16 cellular contexts compared by ENCODE assay signal in the genomic region with DNA sequence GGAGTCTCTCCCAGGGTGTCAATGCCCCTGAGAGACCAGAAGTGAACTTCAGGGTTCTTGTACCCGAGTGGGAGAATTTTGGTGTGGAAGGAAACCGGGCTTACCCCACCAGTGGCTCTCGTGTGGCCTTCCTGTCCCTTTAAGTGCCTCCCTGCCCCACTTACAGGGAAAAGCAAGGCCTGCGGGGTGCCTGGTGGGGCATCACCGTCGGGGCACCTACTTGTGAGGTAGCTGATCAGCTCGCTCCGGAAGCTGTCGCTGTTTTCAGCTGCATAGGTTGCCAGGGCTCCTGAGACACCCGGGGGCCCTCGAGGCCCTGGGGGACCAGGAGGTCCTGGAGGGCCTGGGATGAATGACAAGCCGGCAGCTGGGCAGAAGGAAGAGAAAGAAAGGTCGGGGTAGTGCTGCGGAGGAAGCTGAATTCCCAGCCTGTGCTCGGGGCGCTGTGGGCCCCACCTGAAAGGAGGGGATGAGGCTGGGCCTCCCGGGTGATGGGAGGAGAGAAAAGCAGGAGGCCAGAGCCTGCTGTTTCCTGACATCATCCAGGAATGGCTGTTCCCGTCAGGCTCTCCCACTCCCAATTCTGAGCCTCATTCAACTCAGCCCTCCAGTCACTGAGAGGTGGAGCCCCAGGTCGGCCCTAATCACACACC. TPM values are rescaled to one million over a fixed set of nuclear protein-coding genes. Genes with fewer than 3 reads are reported as not detected.
DNase-seq lines count a peak whose midpoint lies in the region; TF ChIP-seq lines count a peak whose summit lies in the region.
"Had no signal": no experiment of that assay in that cellular context is flagged by ENCODE, and none has a peak within 500 bp of the region (broad histone marks: within the 10 kb centered on the region; RNA-seq: fewer than 3 reads in every experiment).

No MANE protein-coding gene starts in this region.

- H3K4me3 ChIP-seq in HEK293 (ENCODE audit: low read depth, low read length) (no peak overlapping the region), endodermal cell (ENCODE audit: low read length) (no peak overlapping the region), neuronal stem cell (ENCODE audit: low read length in 2 of 2) (no peak overlapping the region), Caco-2 (ENCODE audit: low read depth, low read length) (no peak overlapping the region), WERI-Rb-1 (ENCODE audit: low read depth, low read length) (no peak overlapping the region)
- H3K4me3 ChIP-seq: K562 had no signal

- H3K27me3 Mint-ChIP-seq in endodermal cell (ENCODE audit: insufficient read depth) = no peaks in the 10 kb centered on the region
- H3K27me3 Mint-ChIP-seq in Caco-2 (ENCODE audit: insufficient read depth, unreplicated experiment) = no peaks in the 10 kb centered on the region

- no peak overlapping the region for H3K9ac ChIP-seq in endodermal cell (ENCODE audit: extremely low read depth, low read length, poor library complexity, severe bottlenecking)
- no peak overlapping the region for H3K9ac ChIP-seq in neuronal stem cell (ENCODE audit: low read depth, low read length, poor library complexity)

- H3K27me3 ChIP-seq in endodermal cell (ENCODE audit: control insufficient read depth, insufficient read depth, low read length, poor library complexity, severe bottlenecking) (no peaks in the 10 kb centered on the region), neuronal stem cell (ENCODE audit: control insufficient read depth in 3 of 3, insufficient read depth in 3 of 3, low read depth in 1 of 3, low read length in 3 of 3) (no peaks in the 10 kb centered on the region), Caco-2 (replicated peaks; ENCODE audit: control insufficient read depth, insufficient read depth, low read length) (no peaks in the 10 kb centered on the region), WERI-Rb-1 (ENCODE audit: insufficient read depth, low read depth, severe bottlenecking) (no peaks in the 10 kb centered on the region)
- H3K27me3 ChIP-seq: BE2C had no signal

- H3K9me3 Mint-ChIP-seq in endodermal cell = no peaks in the 10 kb centered on the region
- H3K9me3 Mint-ChIP-seq in Caco-2 (ENCODE audit: unreplicated experiment) = no peaks in the 10 kb centered on the region
- H3K9me3 Mint-ChIP-seq: CD8-positive, alpha-beta T cell had no signal

- DNase-seq in GM13976 (ENCODE audit: low spot score) (peak; percentile 29), endodermal cell (peak; percentile 52), neuronal stem cell (ENCODE audit: low spot score) (no peak), Caco-2 (no peak), iPS-NIHi11 (ENCODE audit: low spot score) (no peak), WERI-Rb-1 (no peak)
- DNase-seq: BE2C, HCEC 1CT, NCI-H1092 treated with DMSO at 0.1 percent for 48 hours, NCI-H1694, NCI-H446, NCI-H774, SHP77 had no signal

- WGBS in endodermal cell (ENCODE audit: insufficient coverage in 1 of 2, insufficient read length in 1 of 2), 2 experiments = 80 to 86% methylated on average over 7 to 19 of the region's 19 CpGs
- no CpG with 5 or more reads among the region's 19 CpGs for WGBS in neuronal stem cell (ENCODE audit: extremely low coverage in 2 of 2, insufficient read length in 2 of 2, insufficient replicate concordance in 1 of 2), 2 donors

- no peak overlapping the region for H2BK12ac ChIP-seq in neuronal stem cell (ENCODE audit: low read length)

- no peak overlapping the region for H3K27ac ChIP-seq in HEK293 (ENCODE audit: extremely low read depth, low read depth, low read length)
- no peak overlapping the region for H3K27ac ChIP-seq in endodermal cell (ENCODE audit: low read depth, low read length)
- H3K27ac ChIP-seq in neuronal stem cell (replicated peaks; ENCODE audit: low read length) = no peak overlapping the region
- H3K27ac ChIP-seq in WERI-Rb-1 = no peak overlapping the region

- H2BK120ac ChIP-seq in neuronal stem cell (ENCODE audit: low read depth, low read length) = no peak overlapping the region

- H3K4me3 Mint-ChIP-seq in endodermal cell (no peak overlapping the region), Caco-2 (ENCODE audit: unreplicated experiment) (no peak overlapping the region)
- H3K4me3 Mint-ChIP-seq: CD8-positive, alpha-beta T cell had no signal

- no peak overlapping the region for H4K8ac ChIP-seq in neuronal stem cell (ENCODE audit: low read depth, low read length)

- peaks cover 17% of the 10 kb centered on the region for H3K4me1 Mint-ChIP-seq in endodermal cell
- no peaks in the 10 kb centered on the region for H3K4me1 Mint-ChIP-seq in Caco-2 (ENCODE audit: low read depth, unreplicated experiment)

- H3K27ac Mint-ChIP-seq in endodermal cell = peak overlapping the region; percentile 46
- H3K27ac Mint-ChIP-seq in Caco-2 (ENCODE audit: unreplicated experiment) = no peak overlapping the region
- H3K27ac Mint-ChIP-seq: CD8-positive, alpha-beta T cell had no signal

- H3K14ac ChIP-seq in neuronal stem cell (ENCODE audit: low read length) = no peak overlapping the region

- no peak overlapping the region for H3K4me2 ChIP-seq in neuronal stem cell (ENCODE audit: insufficient read depth, low read length, poor library complexity, severe bottlenecking)

- intact Hi-C loops in Caco-2 (cut with micrococcal nuclease; ENCODE audit: unreplicated experiment) = no loop called here

- no peak overlapping the region for H3K23ac ChIP-seq in neuronal stem cell (ENCODE audit: low read depth, low read length, poor library complexity)

- no peak overlapping the region for H3K4ac ChIP-seq in neuronal stem cell (ENCODE audit: low read length)

- peaks cover 4 to 5% of the 10 kb centered on the region in 2 experiments; a peak in 2 of 3 replicates for H3K36me3 ChIP-seq in HEK293 (ENCODE audit: control insufficient read depth in 2 of 2, insufficient read depth in 1 of 2, low read length in 2 of 2)
- H3K36me3 ChIP-seq in endodermal cell (ENCODE audit: control insufficient read depth, insufficient read depth, low read length) = peaks cover 2% of the 10 kb centered on the region
- H3K36me3 ChIP-seq in neuronal stem cell (replicated peaks in 1 of 2; ENCODE audit: control insufficient read depth in 2 of 2, insufficient read depth in 2 of 2, low read length in 2 of 2) = peaks cover 0 to 9% of the 10 kb centered on the region in 2 donors
- H3K36me3 ChIP-seq in Caco-2 (ENCODE audit: control insufficient read depth, insufficient read depth, low read length) = no peaks in the 10 kb centered on the region
- H3K36me3 ChIP-seq in WERI-Rb-1 = peaks cover 3% of the 10 kb centered on the region
- H3K36me3 ChIP-seq: BE2C had no signal

- TF ChIP-seq CTCF in GM13976 (IDR thresholded peaks at IDR 0.05; ENCODE audit: borderline replicate concordance, control extremely low read depth, extremely low read depth, insufficient read depth, missing control alignments) = no peak
- no peak for TF ChIP-seq CTCF in HEK293 (tag by site-specific recombination; IDR thresholded peaks at IDR 0.05)
- no peak for TF ChIP-seq CTCF in endodermal cell (conservative IDR thresholded peaks at IDR 0.05)
- no peak for TF ChIP-seq CTCF in Caco-2 (IDR thresholded peaks at IDR 0.05; ENCODE audit: insufficient read depth in 1 of 2, low read depth in 1 of 2, low read length in 1 of 2, severe bottlenecking in 1 of 2, unreplicated experiment in 1 of 2)
- no peak for TF ChIP-seq CTCF in WERI-Rb-1 (IDR thresholded peaks at IDR 0.05; ENCODE audit: low read depth, low read length)

- no TSS peak for BruUV-seq in Caco-2 (replicated peaks; lab: Mats Ljungman, UMichigan)

- peak overlapping the region; percentile 76 for H2BK5ac ChIP-seq in neuronal stem cell (ENCODE audit: low read length)

- no peaks in the 10 kb centered on the region for H3K79me1 ChIP-seq in neuronal stem cell (ENCODE audit: low read depth, low read length)

- in situ Hi-C loops in GM13976 (cut with MboI; ENCODE audit: low sequenced_read_pairs, unreplicated experiment) = no loop called here

- POLR2A ChIA-PET in HEK293 (lab: Yijun Ruan, JAX) (no interaction called here), Caco-2 (lab: Charles Lee) (no interaction called here)

- no peaks in the 10 kb centered on the region for H3K4me1 ChIP-seq in HEK293 (ENCODE audit: control insufficient read depth, insufficient read depth, low read length)
- no peaks in the 10 kb centered on the region for H3K4me1 ChIP-seq in endodermal cell (ENCODE audit: control insufficient read depth, insufficient read depth, low read length)
- peaks cover 3 to 25% of the 10 kb centered on the region in 2 donors for H3K4me1 ChIP-seq in neuronal stem cell (ENCODE audit: control insufficient read depth in 2 of 2, insufficient read depth in 1 of 2, low read depth in 1 of 2, low read length in 2 of 2)
- no peaks in the 10 kb centered on the region for H3K4me1 ChIP-seq in Caco-2
- H3K4me1 ChIP-seq: BE2C had no signal

- peak overlapping the region; percentile 74 for H2BK15ac ChIP-seq in neuronal stem cell (ENCODE audit: low read length)

- H2AFZ ChIP-seq in neuronal stem cell (ENCODE audit: low read length) = no peak overlapping the region

- peak overlapping the region; percentile 86 for H4K91ac ChIP-seq in neuronal stem cell (ENCODE audit: low read depth, low read length, poor library complexity)

- CTCF ChIA-PET in HEK293 (lab: Yijun Ruan, JAX) (interaction anchor here (0.6 to 1.1 kb wide), 2 partner anchors 137 to 145 kb away, joined by 3 read pairs; no protein-coding TSS in a partner anchor), Caco-2 (lab: Charles Lee) (no interaction called here)

- peak overlapping the region; percentile 92 for H3K18ac ChIP-seq in neuronal stem cell (ENCODE audit: low read length)

- H2AK5ac ChIP-seq in neuronal stem cell (ENCODE audit: low read depth, low read length) = peak overlapping the region; percentile 88

- H3K9me3 ChIP-seq in HEK293 (ENCODE audit: control insufficient read depth, insufficient read depth, low read depth, low read length) = no peaks in the 10 kb centered on the region
- H3K9me3 ChIP-seq in endodermal cell (ENCODE audit: control insufficient read depth, low read length) = no peaks in the 10 kb centered on the region
- no peaks in the 10 kb centered on the region for H3K9me3 ChIP-seq in neuronal stem cell (replicated peaks in 1 of 2; ENCODE audit: control insufficient read depth in 2 of 2, insufficient read depth in 1 of 2, low read depth in 1 of 2, low read length in 2 of 2)
- H3K9me3 ChIP-seq in Caco-2 = no peaks in the 10 kb centered on the region
- no peaks in the 10 kb centered on the region for H3K9me3 ChIP-seq in WERI-Rb-1 (ENCODE audit: severe bottlenecking)
- H3K9me3 ChIP-seq: BE2C had no signal

- peaks cover 4% of the 10 kb centered on the region for H3K36me3 Mint-ChIP-seq in endodermal cell (ENCODE audit: low read depth)
- peaks cover 18% of the 10 kb centered on the region for H3K36me3 Mint-ChIP-seq in Caco-2 (ENCODE audit: insufficient read depth, unreplicated experiment)

TF ChIP-seq in HEK293, 187 proteins besides CTCF, POLR2A, EP300 and RAD21 (continues in another document):
- TF ChIP-seq ZNF777 (tag by site-specific recombination; IDR thresholded peaks at IDR 0.05; ENCODE audit: borderline replicate concordance) = no peak
- TF ChIP-seq GLI4 (tag by site-specific recombination; IDR thresholded peaks at IDR 0.05) = no peak
- no peak for TF ChIP-seq ZNF311 (tag by site-specific recombination; IDR thresholded peaks at IDR 0.05; ENCODE audit: borderline replicate concordance)

RNA-seq across cellular contexts. Expression of a gene that starts 51.2 kb away (rescaled TPM):
- total RNA-seq in endodermal cell (1 to 10 TPM; 1.1 to 2.3 TPM), Caco-2 (2022) (0.45 and 0.49 TPM in 2 replicates)
- 0.39 TPM for polyA plus RNA-seq in endodermal cell (2013, experiment 1 of 2)
- polyA plus RNA-seq in endodermal cell (2013, experiment 2 of 2) = 0.87 TPM
- polyA plus RNA-seq in neuronal stem cell (2013, experiment 1 of 2) = 1.3 TPM
- 1.2 TPM for polyA plus RNA-seq in neuronal stem cell (2013, experiment 2 of 2)
- total RNA-seq: CD8-positive, alpha-beta T cell; K562 had no signal
- polyA plus RNA-seq: K562 had no signal

Comparison
In these comparisons a context has a peak if more than half of its experiments do, and no peak if none do; other contexts are left out.
1. DNase-seq: peak in GM13976 (single experiment) and endodermal cell (single experiment); none in neuronal stem cell (single experiment), Caco-2 (0 of 2), iPS-NIHi11 (single experiment) and WERI-Rb-1 (single experiment).